In genomic region chr1:160095382-160096105, GRCh38 we compare ENCODE assay signal across 13 cellular contexts. TPM values are rescaled to one million over a fixed set of nuclear protein-coding genes. Genes with fewer than 3 reads are reported as not detected.
A peak's percentile ranks its signal among the peaks of the same experiment; 100 is the strongest.
DNase-seq lines count a peak whose midpoint lies in the region; ATAC-seq, FAIRE-seq and TF ChIP-seq lines count a peak whose summit lies in the region.
"Had no signal": no experiment of that assay in that cellular context is flagged by ENCODE, and none has a peak within 500 bp of the region (broad histone marks: within the 10 kb centered on the region; RNA-seq: fewer than 3 reads in every experiment).

No MANE protein-coding gene starts in this region.

- peaks cover 45% of the 10 kb centered on the region for H3K4me1 Mint-ChIP-seq in activated CD4-positive, alpha-beta T cell treated with anti-CD3 and anti-CD28 coated beads, Interleukin-2, amount 10 ng/mL, durations not matched to agents 7 days and 5 days
- peaks cover 21% of the 10 kb centered on the region for H3K4me1 Mint-ChIP-seq in activated T-helper 2 cell treated with anti-CD3 and anti-CD28 coated beads, Interferon-gamma antibody, Interleukin-2, Interleukin-4, amounts not matched to agents 10 μg/mL and 5 μg/mL and 100 μg/mL, durations not matched to agents 14 hours and 24 hours and 36 hours (ENCODE audit: low read depth)

- H3K27me3 Mint-ChIP-seq in activated CD4-positive, alpha-beta T cell treated with anti-CD3 and anti-CD28 coated beads, Interleukin-2, amount 10 ng/mL, durations not matched to agents 7 days and 5 days: no peaks in the 10 kb centered on the region
- no peaks in the 10 kb centered on the region for H3K27me3 Mint-ChIP-seq in activated T-helper 2 cell treated with anti-CD3 and anti-CD28 coated beads, Interferon-gamma antibody, Interleukin-2, Interleukin-4, amounts not matched to agents 10 μg/mL and 5 μg/mL and 100 μg/mL, durations not matched to agents 14 hours and 24 hours and 36 hours (ENCODE audit: low read depth)

- no peak overlapping the region for H3K27ac ChIP-seq in kidney (ENCODE audit: low read depth in 2 of 2, low read length in 2 of 2)
- H3K27ac ChIP-seq: SJSA1 had no signal

- H3K9ac ChIP-seq in kidney (ENCODE audit: low read length in 2 of 2): no peak overlapping the region

- intact Hi-C loops in activated T-helper 2 cell treated with anti-CD3 and anti-CD28 coated beads, Interferon-gamma antibody, Interleukin-2, Interleukin-4, amounts not matched to agents 10 μg/mL and 5 μg/mL and 100 μg/mL, durations not matched to agents 14 hours and 24 hours and 36 hours (cut with micrococcal nuclease): no loop called here
- intact Hi-C loops in kidney (cut with DNase I): no loop called here

- H3K4me1 ChIP-seq in kidney (ENCODE audit: control insufficient read depth in 1 of 2, insufficient read depth in 1 of 2, low read depth in 1 of 2, low read length in 2 of 2): peaks cover 15 to 24% of the 10 kb centered on the region in 2 donors

- peaks cover 3 to 10% of the 10 kb centered on the region in 2 donors for H3K36me3 ChIP-seq in kidney (ENCODE audit: control insufficient read depth in 1 of 2, insufficient read depth in 2 of 2, low read length in 2 of 2)
- H3K36me3 ChIP-seq: SJSA1 had no signal

- H3K9me3 ChIP-seq in kidney (ENCODE audit: control insufficient read depth in 1 of 2, low read length in 2 of 2): no peaks in the 10 kb centered on the region
- H3K9me3 ChIP-seq: SJSA1 had no signal

- H3K36me3 Mint-ChIP-seq in activated CD4-positive, alpha-beta T cell treated with anti-CD3 and anti-CD28 coated beads, Interleukin-2, amount 10 ng/mL, durations not matched to agents 7 days and 5 days (ENCODE audit: low read depth): peaks cover 7% of the 10 kb centered on the region
- peaks cover 3% of the 10 kb centered on the region for H3K36me3 Mint-ChIP-seq in activated T-helper 2 cell treated with anti-CD3 and anti-CD28 coated beads, Interferon-gamma antibody, Interleukin-2, Interleukin-4, amounts not matched to agents 10 μg/mL and 5 μg/mL and 100 μg/mL, durations not matched to agents 14 hours and 24 hours and 36 hours (ENCODE audit: low read depth)

- peak overlapping the region; percentile 86 for H3K27ac Mint-ChIP-seq in activated CD4-positive, alpha-beta T cell treated with anti-CD3 and anti-CD28 coated beads, Interleukin-2, amount 10 ng/mL, durations not matched to agents 7 days and 5 days
- peak overlapping the region; percentile 7 for H3K27ac Mint-ChIP-seq in activated T-helper 2 cell treated with anti-CD3 and anti-CD28 coated beads, Interferon-gamma antibody, Interleukin-2, Interleukin-4, amounts not matched to agents 10 μg/mL and 5 μg/mL and 100 μg/mL, durations not matched to agents 14 hours and 24 hours and 36 hours

- ATAC-seq in GM19467 (IDR thresholded peaks at IDR 0.05; ENCODE audit: unreplicated experiment): no peak

- POLR2A ChIA-PET in activated CD4-positive, alpha-beta T cell treated with anti-CD3 and anti-CD28 coated beads, Interleukin-2, amount 10 ng/mL, durations not matched to agents 7 days and 5 days (lab: Charles Lee): no interaction called here

- no peaks in the 10 kb centered on the region for H3K9me3 Mint-ChIP-seq in activated CD4-positive, alpha-beta T cell treated with anti-CD3 and anti-CD28 coated beads, Interleukin-2, amount 10 ng/mL, durations not matched to agents 7 days and 5 days
- H3K9me3 Mint-ChIP-seq in activated T-helper 2 cell treated with anti-CD3 and anti-CD28 coated beads, Interferon-gamma antibody, Interleukin-2, Interleukin-4, amounts not matched to agents 10 μg/mL and 5 μg/mL and 100 μg/mL, durations not matched to agents 14 hours and 24 hours and 36 hours: no peaks in the 10 kb centered on the region

- no peak for FAIRE-seq in kidney (lab: Jason Lieb, UNC)
- FAIRE-seq: HTR-8/SVneo had no signal

- TF ChIP-seq CTCF in kidney (IDR thresholded peaks at IDR 0.05; ENCODE audit: borderline replicate concordance, extremely low read depth, insufficient read depth): no peak
- TF ChIP-seq CTCF in GM10266 (IDR thresholded peaks at IDR 0.05; ENCODE audit: control insufficient read depth, insufficient read depth, low read depth, missing control alignments): no peak

- DNase-seq in activated CD4-positive, alpha-beta T cell treated with anti-CD3 and anti-CD28 coated beads, Interleukin-2, amount 10 ng/mL, durations not matched to agents 7 days and 5 days: no peak
- no peak for DNase-seq in activated CD4-positive, alpha-beta T cell treated with anti-CD3 and anti-CD28 coated beads for 48 hours
- DNase-seq in activated T-helper 2 cell treated with anti-CD3 and anti-CD28 coated beads, Interferon-gamma antibody, Interleukin-2, Interleukin-4, amounts not matched to agents 10 μg/mL and 5 μg/mL and 100 μg/mL, durations not matched to agents 14 hours and 24 hours and 36 hours (ENCODE audit: low spot score): no peak
- DNase-seq in kidney (peak; percentile 22), superior temporal gyrus (ENCODE audit: extremely low spot score) (peak; percentile 94), GM10266 (ENCODE audit: extremely low spot score) (no peak), kidney glomerular epithelial cell (lab: John Stamatoyannopoulos, UW) (no peak)
- DNase-seq: activated CD8-positive, alpha-beta memory T cell treated with anti-CD3 and anti-CD28 coated beads for 24 hours had no signal

- H3K4me3 Mint-ChIP-seq in activated CD4-positive, alpha-beta T cell treated with anti-CD3 and anti-CD28 coated beads, Interleukin-2, amount 10 ng/mL, durations not matched to agents 7 days and 5 days: no peak overlapping the region
- no peak overlapping the region for H3K4me3 Mint-ChIP-seq in activated T-helper 2 cell treated with anti-CD3 and anti-CD28 coated beads, Interferon-gamma antibody, Interleukin-2, Interleukin-4, amounts not matched to agents 10 μg/mL and 5 μg/mL and 100 μg/mL, durations not matched to agents 14 hours and 24 hours and 36 hours (ENCODE audit: low read depth)

- CTCF ChIA-PET in activated CD4-positive, alpha-beta T cell treated with anti-CD3 and anti-CD28 coated beads, Interleukin-2, amount 10 ng/mL, durations not matched to agents 7 days and 5 days (lab: Charles Lee): interaction anchor here (0.5 to 5.1 kb wide), 5 partner anchors 9 to 164 kb away, joined by 3 to 42 read pairs (median 6); no protein-coding TSS in a partner anchor

- H3K4me3 ChIP-seq in kidney (ENCODE audit: low read length in 2 of 2): no peak overlapping the region
- H3K4me3 ChIP-seq: SJSA1, smooth muscle cell had no signal

RNA-seq across cellular contexts. Expression of gene IGSF8, which starts 2.9 kb away (rescaled TPM):
- total RNA-seq in activated CD4-positive, alpha-beta T cell treated with anti-CD3 and anti-CD28 coated beads, Interleukin-2, amount 10 ng/mL, durations not matched to agents 7 days and 5 days: 10 to 100 TPM; 36.4 to 40.9 TPM
- total RNA-seq in activated T-helper 2 cell treated with anti-CD3 and anti-CD28 coated beads, Interferon-gamma antibody, Interleukin-2, Interleukin-4, amounts not matched to agents 10 μg/mL and 5 μg/mL and 100 μg/mL, durations not matched to agents 14 hours and 24 hours and 36 hours: 34.1 and 35.0 TPM in 2 replicates
- total RNA-seq in kidney: 40.9 TPM
- polyA plus RNA-seq in kidney (ENCODE audit: insufficient read depth, low read depth, low replicate concordance): 47.0 TPM

RNA-seq across cellular contexts. Expression of gene KCNJ9, which starts 14.2 kb away (rescaled TPM):
- not detected for total RNA-seq in activated CD4-positive, alpha-beta T cell treated with anti-CD3 and anti-CD28 coated beads, Interleukin-2, amount 10 ng/mL, durations not matched to agents 7 days and 5 days
- total RNA-seq in activated T-helper 2 cell treated with anti-CD3 and anti-CD28 coated beads, Interferon-gamma antibody, Interleukin-2, Interleukin-4, amounts not matched to agents 10 μg/mL and 5 μg/mL and 100 μg/mL, durations not matched to agents 14 hours and 24 hours and 36 hours: not detected in 2 replicates
- not detected for total RNA-seq in kidney
- polyA plus RNA-seq in kidney (ENCODE audit: insufficient read depth, low read depth, low replicate concordance): 0.09 TPM
- total RNA-seq: mesenteric fat pad, SJSA1, smooth muscle cell had no signal
- polyA plus RNA-seq: smooth muscle cell had no signal

RNA-seq across cellular contexts. Expression of gene ATP1A2, which starts 20.0 kb away (rescaled TPM):
- total RNA-seq in activated CD4-positive, alpha-beta T cell treated with anti-CD3 and anti-CD28 coated beads, Interleukin-2, amount 10 ng/mL, durations not matched to agents 7 days and 5 days: not detected
- total RNA-seq in activated T-helper 2 cell treated with anti-CD3 and anti-CD28 coated beads, Interferon-gamma antibody, Interleukin-2, Interleukin-4, amounts not matched to agents 10 μg/mL and 5 μg/mL and 100 μg/mL, durations not matched to agents 14 hours and 24 hours and 36 hours: not detected in 2 replicates
- total RNA-seq in kidney: 4.1 TPM
- polyA plus RNA-seq in kidney (ENCODE audit: insufficient read depth, low read depth, low replicate concordance): 5.5 TPM
- total RNA-seq: smooth muscle cell had no signal
- polyA plus RNA-seq: smooth muscle cell had no signal

RNA-seq across cellular contexts. Expression of gene KCNJ10, which starts 25.6 kb away (rescaled TPM):
- total RNA-seq in activated CD4-positive, alpha-beta T cell treated with anti-CD3 and anti-CD28 coated beads, Interleukin-2, amount 10 ng/mL, durations not matched to agents 7 days and 5 days: not detected
- 0.11 TPM in 1 of 2 replicates, not detected in the other for total RNA-seq in activated T-helper 2 cell treated with anti-CD3 and anti-CD28 coated beads, Interferon-gamma antibody, Interleukin-2, Interleukin-4, amounts not matched to agents 10 μg/mL and 5 μg/mL and 100 μg/mL, durations not matched to agents 14 hours and 24 hours and 36 hours
- 4.9 TPM for total RNA-seq in kidney
- polyA plus RNA-seq in kidney (ENCODE audit: insufficient read depth, low read depth, low replicate concordance): 57.6 TPM
- total RNA-seq: SJSA1, smooth muscle cell had no signal
- polyA plus RNA-seq: smooth muscle cell had no signal

RNA-seq across cellular contexts. Expression of gene ATP1A4, which starts 55.9 kb away (rescaled TPM):
- total RNA-seq in activated CD4-positive, alpha-beta T cell treated with anti-CD3 and anti-CD28 coated beads, Interleukin-2, amount 10 ng/mL, durations not matched to agents 7 days and 5 days: not detected
- total RNA-seq in activated T-helper 2 cell treated with anti-CD3 and anti-CD28 coated beads, Interferon-gamma antibody, Interleukin-2, Interleukin-4, amounts not matched to agents 10 μg/mL and 5 μg/mL and 100 μg/mL, durations not matched to agents 14 hours and 24 hours and 36 hours: 0.41 and 0.55 TPM in 2 replicates
- 0.19 TPM for total RNA-seq in kidney
- polyA plus RNA-seq in kidney (ENCODE audit: insufficient read depth, low read depth, low replicate concordance): not detected
- total RNA-seq: SJSA1, smooth muscle cell had no signal
- polyA plus RNA-seq: smooth muscle cell had no signal

Comparison
In these comparisons a context has a peak if more than half of its experiments do, and no peak if none do; other contexts are left out.
1. DNase-seq: peak in kidney (single experiment) and superior temporal gyrus (single experiment); none in activated CD4-positive, alpha-beta T cell treated with anti-CD3 and anti-CD28 coated beads, Interleukin-2, amount 10 ng/mL, durations not matched to agents 7 days and 5 days (single experiment), activated CD4-positive, alpha-beta T cell treated with anti-CD3 and anti-CD28 coated beads for 48 hours (single experiment), activated T-helper 2 cell treated with anti-CD3 and anti-CD28 coated beads, Interferon-gamma antibody, Interleukin-2, Interleukin-4, amounts not matched to agents 10 μg/mL and 5 μg/mL and 100 μg/mL, durations not matched to agents 14 hours and 24 hours and 36 hours (single experiment), GM10266 (single experiment) and kidney glomerular epithelial cell (single experiment).